ENCODE assay signal across 22 cellular contexts in genomic region chr9:109455391-109455790, GRCh38. TPM values are rescaled to one million over a fixed set of nuclear protein-coding genes. Genes with fewer than 3 reads are reported as not detected.
"Had no signal": no experiment of that assay in that cellular context is flagged by ENCODE, and none has a peak within 500 bp of the region (broad histone marks: within the 10 kb centered on the region; RNA-seq: fewer than 3 reads in every experiment).

No MANE protein-coding gene starts in this region.

- H3K27ac ChIP-seq: body of pancreas, dorsolateral prefrontal cortex, epithelial cell of prostate, foreskin keratinocyte, tibial artery, uterus had no signal

- FAIRE-seq: kidney had no signal

- H3K4me3 ChIP-seq: body of pancreas, dorsolateral prefrontal cortex, tibial artery, uterus had no signal

- ATAC-seq: activated CD8-positive, alpha-beta T cell treated with anti-CD3 and anti-CD28 coated beads, Interleukin-2, amount 10 ng/mL, durations not matched to agents 7 days and 5 days; body of pancreas; foreskin keratinocyte; left lobe of liver; right cardiac atrium had no signal

- H3K4me1 ChIP-seq: tibial artery, uterus had no signal

- H3K27me3 ChIP-seq: body of pancreas, foreskin keratinocyte, tibial artery, uterus had no signal

- H3K36me3 ChIP-seq: uterus had no signal

- DNase-seq: activated CD4-positive, alpha-beta T cell treated with anti-CD3 and anti-CD28 coated beads, Interleukin-2, amount 10 ng/mL, durations not matched to agents 24 days and 14 days; activated CD8-positive, alpha-beta T cell treated with anti-CD3 and anti-CD28 coated beads, Interleukin-2, amount 10 ng/mL, durations not matched to agents 7 days and 5 days; activated naive CD4-positive, alpha-beta T cell treated with Interleukin-2 at 50 U/mL for 16 hours; activated naive CD8-positive, alpha-beta T cell treated with anti-CD3 and anti-CD28 coated beads, Interleukin-2, amount 10 ng/mL, durations not matched to agents 7 days and 5 days; activated T-cell treated with anti-CD3 and anti-CD28 coated beads, Interleukin-2, amount 50 U/mL, for 24 hours; amygdala; body of pancreas; dorsolateral prefrontal cortex; foreskin keratinocyte; glutamatergic neuron; hippocampal formation; kidney; midbrain; nephron progenitor cell; occipital lobe; right cardiac atrium; stimulated activated CD4-positive, alpha-beta T cell treated with anti-CD3 and anti-CD28 coated beads, Interleukin-2, amount 100 ng/mL, for 24 hours; stimulated activated naive CD4-positive, alpha-beta T cell treated with Interleukin-2 at 50 U/mL for 16 hours; tibial artery; uterus had no signal

- H3K9me3 ChIP-seq: body of pancreas, tibial artery, uterus had no signal

RNA-seq across cellular contexts. Expression of gene PTPN3, which starts 42.7 kb away (rescaled TPM):
- total RNA-seq: activated naive CD8-positive, alpha-beta T cell treated with anti-CD3 and anti-CD28 coated beads, Interleukin-2, amount 10 ng/mL, durations not matched to agents 7 days and 5 days had no signal
